Comparison of ENCODE assay signal across 19 cellular contexts in genomic region chr4:92615049-92615448, GRCh38.
A peak's percentile ranks its signal among the peaks of the same experiment; 100 is the strongest.
DNase-seq lines count a peak whose midpoint lies in the region; ATAC-seq and TF ChIP-seq lines count a peak whose summit lies in the region.
"Had no signal": no experiment of that assay in that cellular context is flagged by ENCODE, and none has a peak within 500 bp of the region (broad histone marks: within the 10 kb centered on the region; RNA-seq: fewer than 3 reads in every experiment).

No MANE protein-coding gene starts in this region.

- H3K79me2 ChIP-seq in neural progenitor cell (ENCODE audit: low read depth): no peaks in the 10 kb centered on the region

- no peak overlapping the region for H3K9ac ChIP-seq in neural progenitor cell

- H3K4me1 ChIP-seq in neural progenitor cell: peaks cover 12% of the 10 kb centered on the region
- H3K4me1 ChIP-seq: A549 had no signal

- H3K27ac Mint-ChIP-seq in neural progenitor cell: no peak overlapping the region
- H3K27ac Mint-ChIP-seq in stimulated activated effector memory CD8-positive, alpha-beta T cell treated with anti-CD3 and anti-CD28 coated beads, Interleukin-12 subunit alpha, Interleukin-12 subunit beta, amount 100 ng/mL, for 72 hours: no peak overlapping the region
- H3K27ac Mint-ChIP-seq: CD4-positive, alpha-beta T cell; HFFc6 had no signal

- peaks cover 9% of the 10 kb centered on the region for H3K9me3 Mint-ChIP-seq in neural progenitor cell
- H3K9me3 Mint-ChIP-seq in stimulated activated effector memory CD8-positive, alpha-beta T cell treated with anti-CD3 and anti-CD28 coated beads, Interleukin-12 subunit alpha, Interleukin-12 subunit beta, amount 100 ng/mL, for 72 hours: peaks cover 27% of the 10 kb centered on the region

- no peak for ATAC-seq in stimulated activated effector memory CD8-positive, alpha-beta T cell treated with anti-CD3 and anti-CD28 coated beads, Interleukin-12 subunit alpha, Interleukin-12 subunit beta, amount 100 ng/mL, for 72 hours
- no peak for ATAC-seq in HG02678 (IDR thresholded peaks at IDR 0.05; ENCODE audit: unreplicated experiment)
- ATAC-seq: A549, GM12878, HCT116 had no signal

- no peaks in the 10 kb centered on the region for H3K36me3 ChIP-seq in neural progenitor cell

- H2AFZ ChIP-seq in neural progenitor cell (replicated peaks): no peak overlapping the region

- no peaks in the 10 kb centered on the region for H3K36me3 Mint-ChIP-seq in neural progenitor cell
- H3K36me3 Mint-ChIP-seq in stimulated activated effector memory CD8-positive, alpha-beta T cell treated with anti-CD3 and anti-CD28 coated beads, Interleukin-12 subunit alpha, Interleukin-12 subunit beta, amount 100 ng/mL, for 72 hours: no peaks in the 10 kb centered on the region

- H4K20me1 ChIP-seq in neural progenitor cell (ENCODE audit: low read depth): no peaks in the 10 kb centered on the region

- no peaks in the 10 kb centered on the region for H3K27me3 Mint-ChIP-seq in neural progenitor cell (ENCODE audit: insufficient read depth, low read depth)
- H3K27me3 Mint-ChIP-seq: CD4-positive, alpha-beta T cell had no signal

- peak overlapping the region; percentile 44 for H3K4me2 ChIP-seq in neural progenitor cell
- H3K4me2 ChIP-seq: A549 had no signal

- H3F3A ChIP-seq in neural progenitor cell (ENCODE audit: low read depth): no peaks in the 10 kb centered on the region

- H3K4me1 Mint-ChIP-seq in neural progenitor cell: peaks cover 8% of the 10 kb centered on the region
- no peaks in the 10 kb centered on the region for H3K4me1 Mint-ChIP-seq in stimulated activated effector memory CD8-positive, alpha-beta T cell treated with anti-CD3 and anti-CD28 coated beads, Interleukin-12 subunit alpha, Interleukin-12 subunit beta, amount 100 ng/mL, for 72 hours

- H3K27me3 ChIP-seq in neural progenitor cell: peaks cover 51% of the 10 kb centered on the region

- H3K27ac ChIP-seq in neural progenitor cell: no peak overlapping the region
- H3K27ac ChIP-seq: 22Rv1, A549, C4-2B, HL-60 had no signal

- H3K9me3 ChIP-seq in neural progenitor cell (ENCODE audit: low read depth): no peaks in the 10 kb centered on the region
- H3K9me3 ChIP-seq: A549 had no signal

- no peak overlapping the region for H3K4me3 ChIP-seq in neural progenitor cell
- H3K4me3 ChIP-seq: A549, GM12878 had no signal

- TF ChIP-seq CTCF in neural progenitor cell (IDR thresholded peaks at IDR 0.05): no peak

- DNase-seq in ELF-1 (ENCODE audit: low read depth, low spot score) (peak; percentile 21), NCI-H82 treated with DMSO at 0.1 percent for 48 hours (lab: John Stamatoyannopoulos, UW; ENCODE audit: unreplicated experiment) (peak; percentile 71), ecto neural progenitor cell (ENCODE audit: low spot score) (peak; percentile 60), neural progenitor cell (ENCODE audit: low spot score) (peak; percentile 90), nucleus accumbens (lab: John Stamatoyannopoulos, UW) (no peak), hepatic stellate cell (ENCODE audit: low spot score) (no peak)
- DNase-seq in stimulated activated effector memory CD8-positive, alpha-beta T cell treated with anti-CD3 and anti-CD28 coated beads, Interleukin-12 subunit alpha, Interleukin-12 subunit beta, amount 100 ng/mL, for 72 hours (ENCODE audit: low spot score in 2 of 2): no peak
- DNase-seq: AML-193; CD4-positive, alpha-beta T cell; DMS153; DMS79 treated with DMSO at 0.1 percent for 48 hours; HFFc6 had no signal

- no peak overlapping the region for H3K4me3 Mint-ChIP-seq in neural progenitor cell
- H3K4me3 Mint-ChIP-seq in stimulated activated effector memory CD8-positive, alpha-beta T cell treated with anti-CD3 and anti-CD28 coated beads, Interleukin-12 subunit alpha, Interleukin-12 subunit beta, amount 100 ng/mL, for 72 hours: no peak overlapping the region
- H3K4me3 Mint-ChIP-seq: CD4-positive, alpha-beta T cell; HFFc6 had no signal

Comparison
In these comparisons a context has a peak if more than half of its experiments do, and no peak if none do; other contexts are left out.
1. DNase-seq: peak in ELF-1 (single experiment), NCI-H82 treated with DMSO at 0.1 percent for 48 hours (single experiment), ecto neural progenitor cell (single experiment) and neural progenitor cell (single experiment); none in stimulated activated effector memory CD8-positive, alpha-beta T cell treated with anti-CD3 and anti-CD28 coated beads, Interleukin-12 subunit alpha, Interleukin-12 subunit beta, amount 100 ng/mL, for 72 hours (0 of 2), nucleus accumbens (0 of 56) and hepatic stellate cell (single experiment).